Comparison of ENCODE assay signal across 8 cellular contexts in the genomic region with DNA sequence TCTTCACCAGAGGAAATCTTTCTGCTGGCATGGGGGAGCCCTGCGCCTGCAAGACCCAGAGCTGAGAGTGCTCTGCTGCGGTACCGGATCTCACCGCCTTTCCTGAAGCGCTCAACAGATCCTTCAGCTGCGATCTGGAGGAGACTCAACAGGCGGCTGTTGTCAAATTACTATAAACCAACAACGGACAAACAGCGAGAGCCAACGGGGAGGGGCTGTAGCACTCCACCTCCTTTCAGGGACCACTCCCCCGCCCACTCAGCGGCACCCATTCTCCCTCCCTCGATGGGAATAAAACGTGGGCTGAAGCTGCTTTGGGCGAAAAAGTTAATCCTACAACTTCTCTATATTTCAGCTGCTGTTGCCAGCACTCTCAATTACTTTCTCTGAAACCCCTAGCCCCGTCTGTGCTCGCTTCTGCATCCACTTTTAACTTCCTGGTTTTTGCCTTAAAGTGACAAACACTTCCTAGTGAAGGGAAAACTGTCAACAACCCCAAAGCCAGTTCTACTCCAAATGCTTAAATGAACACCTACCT. TPM values are rescaled to one million over a fixed set of nuclear protein-coding genes. Genes with fewer than 3 reads are reported as not detected.
DNase-seq lines count a peak whose midpoint lies in the region; TF ChIP-seq lines count a peak whose summit lies in the region.

A gene with protein sequence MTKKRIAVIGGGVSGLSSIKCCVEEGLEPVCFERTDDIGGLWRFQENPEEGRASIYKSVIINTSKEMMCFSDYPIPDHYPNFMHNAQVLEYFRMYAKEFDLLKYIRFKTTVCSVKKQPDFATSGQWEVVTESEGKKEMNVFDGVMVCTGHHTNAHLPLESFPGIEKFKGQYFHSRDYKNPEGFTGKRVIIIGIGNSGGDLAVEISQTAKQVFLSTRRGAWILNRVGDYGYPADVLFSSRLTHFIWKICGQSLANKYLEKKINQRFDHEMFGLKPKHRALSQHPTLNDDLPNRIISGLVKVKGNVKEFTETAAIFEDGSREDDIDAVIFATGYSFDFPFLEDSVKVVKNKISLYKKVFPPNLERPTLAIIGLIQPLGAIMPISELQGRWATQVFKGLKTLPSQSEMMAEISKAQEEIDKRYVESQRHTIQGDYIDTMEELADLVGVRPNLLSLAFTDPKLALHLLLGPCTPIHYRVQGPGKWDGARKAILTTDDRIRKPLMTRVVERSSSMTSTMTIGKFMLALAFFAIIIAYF (minus strand): TSS at position 147 of the 538 bp plus-strand sequence. CDS start 310 bp downstream, outside the sequence.

- no peaks in the 10 kb centered on the region for H3K9me3 ChIP-seq in mesodermal cell (ENCODE audit: control insufficient read depth, low read length)

- H3K27ac ChIP-seq in mesodermal cell (ENCODE audit: low read depth, low read length, severe bottlenecking), result no peak within 1 kb of the TSS

- H3K36me3 Mint-ChIP-seq in endothelial cell (ENCODE audit: low read depth, unreplicated experiment), result no peaks in the 10 kb centered on the region

- peak within 1 kb of the TSS; percentile 96 for H3K4me3 Mint-ChIP-seq in endothelial cell (ENCODE audit: unreplicated experiment)

- H3K4me1 ChIP-seq in mesodermal cell (ENCODE audit: control insufficient read depth, insufficient read depth, low read length, poor library complexity, severe bottlenecking), result no peaks in the 10 kb centered on the region

- 2 to 3% methylated on average over 7 to 13 of the region's 17 CpGs for WGBS in mesodermal cell (ENCODE audit: insufficient coverage in 2 of 2), 2 experiments

- TF ChIP-seq CTCF in HFF-Myc (IDR thresholded peaks at IDR 0.05; ENCODE audit: low read depth, low read length, missing control alignments), result no peak
- TF ChIP-seq CTCF in endothelial cell (IDR thresholded peaks at IDR 0.05; ENCODE audit: unreplicated experiment), result no peak

- H3K27me3 Mint-ChIP-seq in endothelial cell (ENCODE audit: unreplicated experiment), result peaks cover 8% of the 10 kb centered on the region

- H3K4me3 ChIP-seq in HFF-Myc (replicated peaks; ENCODE audit: low read depth, low read length) (peak within 1 kb of the TSS; percentile 47), mesodermal cell (ENCODE audit: extremely low read depth, insufficient read depth, low read length, poor library complexity, severe bottlenecking) (peak within 1 kb of the TSS; percentile 51)

- peaks cover 14% of the 10 kb centered on the region for H3K4me1 Mint-ChIP-seq in endothelial cell (ENCODE audit: unreplicated experiment)

- DNase-seq in GDM1 (lab: John Stamatoyannopoulos, UW) (peak; percentile 37), HFF-Myc (ENCODE audit: extremely low read depth, low read depth) (peak; percentile 15), NCI-H2227 treated with DMSO at 0.1 percent for 48 hours (lab: John Stamatoyannopoulos, UW) (peak; percentile 63), endothelial cell (ENCODE audit: low spot score) (peak; percentile 46), NCI-H2171 (lab: John Stamatoyannopoulos, UW) (no peak)
- DNase-seq in activated CD8-positive, alpha-beta memory T cell treated with anti-CD3 and anti-CD28 coated beads for 48 hours (ENCODE audit: low read depth in 2 of 3, low spot score in 2 of 3), result peak in 2 of 3 experiments; percentile 10 to 14
- peak; percentile 20 for DNase-seq in stimulated activated CD8-positive, alpha-beta memory T cell treated with anti-CD3 and anti-CD28 coated beads, Interleukin-2, amount 100 ng/mL, for 48 hours (ENCODE audit: low read depth in 2 of 2)

- H3K36me3 ChIP-seq in mesodermal cell (ENCODE audit: control insufficient read depth, insufficient read depth, low read length), result no peaks in the 10 kb centered on the region

- no peaks in the 10 kb centered on the region for H3K9me3 Mint-ChIP-seq in endothelial cell (ENCODE audit: unreplicated experiment)

- H3K27ac Mint-ChIP-seq in endothelial cell (ENCODE audit: unreplicated experiment), result peak within 1 kb of the TSS; percentile 87

RNA-seq across cellular contexts. Expression of the gene that starts here (rescaled TPM):
- total RNA-seq in endothelial cell (ENCODE audit: unreplicated experiment), result 1.6 TPM
- 1.00 TPM for polyA plus RNA-seq in mesodermal cell (2013, experiment 1 of 2)
- polyA plus RNA-seq in mesodermal cell (2013, experiment 2 of 2), result 0.56 TPM
